Comparison of ENCODE assay signal across 16 cellular contexts in the genomic region with DNA sequence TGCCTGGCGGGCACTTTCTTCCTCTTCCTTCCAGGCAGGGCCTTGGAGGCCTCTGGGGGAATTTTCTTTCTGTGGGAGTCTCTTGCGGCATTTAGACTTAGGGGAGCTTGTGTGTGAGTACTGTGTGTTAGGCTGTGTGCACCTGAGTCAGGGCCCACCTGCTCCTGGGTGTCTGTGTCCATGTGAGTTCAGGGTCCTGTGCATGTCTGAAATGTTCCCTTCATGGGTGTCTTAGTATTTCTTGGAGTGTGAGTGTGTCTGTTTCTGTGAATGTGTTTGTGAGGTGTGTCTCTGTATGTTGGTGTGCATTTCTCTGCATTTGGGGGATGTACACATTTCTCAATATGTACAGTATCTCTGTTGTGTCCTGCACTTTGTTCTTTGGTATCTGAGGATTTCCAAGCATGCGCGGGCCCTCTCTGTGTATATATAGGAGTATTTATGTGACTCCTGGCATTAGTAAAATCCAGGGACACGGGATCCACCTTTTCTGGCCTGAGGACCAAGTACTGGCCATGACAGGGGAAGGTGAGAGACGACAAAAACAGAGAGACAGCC. TPM values are rescaled to one million over a fixed set of nuclear protein-coding genes. Genes with fewer than 3 reads are reported as not detected.
A peak's percentile ranks its signal among the peaks of the same experiment; 100 is the strongest.
DNase-seq lines count a peak whose midpoint lies in the region; ATAC-seq and TF ChIP-seq lines count a peak whose summit lies in the region.
"Had no signal": no experiment of that assay in that cellular context is flagged by ENCODE, and none has a peak within 500 bp of the region (broad histone marks: within the 10 kb centered on the region; RNA-seq: fewer than 3 reads in every experiment).

No MANE protein-coding gene starts in this region.

- H3K4me3 Mint-ChIP-seq in immature natural killer cell (peak overlapping the region; percentile 90 to 95 (median 94)), progenitor cell of endocrine pancreas (ENCODE audit: low read depth) (peak overlapping the region; percentile 25)

- TF ChIP-seq CTCF in LNCaP clone FGC (IDR thresholded peaks at IDR 0.05; ENCODE audit: control insufficient read depth, extremely low read depth, insufficient read depth): no peak
- TF ChIP-seq CTCF in progenitor cell of endocrine pancreas (IDR thresholded peaks at IDR 0.05; ENCODE audit: unreplicated experiment): no peak

- peak overlapping the region; percentile 32; the same call in 1 of the 2 replicates for H3K4me3 ChIP-seq in LNCaP clone FGC (ENCODE audit: low read depth, low read length)
- H3K4me3 ChIP-seq: left ventricle myocardium inferior had no signal

- peak; percentile 27 for DNase-seq in activated effector memory CD4-positive, alpha-beta T cell treated with anti-CD3 and anti-CD28 coated beads, Interleukin-2, amount 50 U/mL, for 16 hours
- DNase-seq in activated effector memory CD4-positive, alpha-beta T cell treated with Interleukin-2 at 50 U/mL for 16 hours: no peak
- no peak for DNase-seq in LNCaP clone FGC (ENCODE audit: low read depth)
- DNase-seq in immature natural killer cell: no peak
- DNase-seq in progenitor cell of endocrine pancreas (ENCODE audit: low spot score, unreplicated experiment): no peak
- no peak for DNase-seq in NCI-H146 treated with DMSO at 0.1 percent for 48 hours (lab: John Stamatoyannopoulos, UW; ENCODE audit: unreplicated experiment)
- DNase-seq in SKM-1 (lab: John Stamatoyannopoulos, UW; ENCODE audit: unreplicated experiment): no peak
- DNase-seq: ACHN; activated CD4-positive, alpha-beta T cell treated with anti-CD3 and anti-CD28 coated beads for 4 hours; GOT3; left ventricle myocardium inferior; NCI-H1436; Right ventricle myocardium superior; T-helper 2 cell had no signal

- H3K4me1 Mint-ChIP-seq in immature natural killer cell (peaks cover 38 to 47% of the 10 kb centered on the region in 2 donors), progenitor cell of endocrine pancreas (ENCODE audit: low read depth) (peaks cover 17% of the 10 kb centered on the region)

- H3K9me3 Mint-ChIP-seq in immature natural killer cell: no peaks in the 10 kb centered on the region
- H3K9me3 Mint-ChIP-seq in progenitor cell of endocrine pancreas (ENCODE audit: low read depth): no peaks in the 10 kb centered on the region

- peaks cover 0 to 10% (median 3%) of the 10 kb centered on the region in 3 donors for H3K36me3 Mint-ChIP-seq in immature natural killer cell
- H3K36me3 Mint-ChIP-seq in progenitor cell of endocrine pancreas (ENCODE audit: insufficient read depth): no peaks in the 10 kb centered on the region

- H3K27me3 Mint-ChIP-seq in immature natural killer cell (ENCODE audit: low read depth in 3 of 3) (peaks cover 5 to 12% (median 7%) of the 10 kb centered on the region in 3 donors), progenitor cell of endocrine pancreas (peaks cover 68% of the 10 kb centered on the region)

- ATAC-seq in GM19397 (IDR thresholded peaks at IDR 0.05; ENCODE audit: unreplicated experiment): no peak

- peak overlapping the region; percentile 40 to 92 (median 75) for H3K27ac Mint-ChIP-seq in immature natural killer cell
- no peak overlapping the region for H3K27ac Mint-ChIP-seq in progenitor cell of endocrine pancreas

RNA-seq across cellular contexts. Expression of a gene that starts 2.4 kb away (rescaled TPM):
- 1 to 10 TPM in 2 of 3 donors, not detected in 1; 1.3 to 1.8 TPM for polyA plus RNA-seq in immature natural killer cell
- 0.55 and 0.84 TPM in 2 replicates for total RNA-seq in progenitor cell of endocrine pancreas
- total RNA-seq: myocyte had no signal

RNA-seq across cellular contexts. Expression of a gene that starts 17.9 kb away (rescaled TPM):
- 1 to 10 TPM; 4.1 to 8.9 (median 4.9) TPM for polyA plus RNA-seq in immature natural killer cell
- total RNA-seq in progenitor cell of endocrine pancreas: 25.2 and 25.3 TPM in 2 replicates

RNA-seq across cellular contexts. Expression of a gene that starts 18.3 kb away (rescaled TPM):
- polyA plus RNA-seq in immature natural killer cell: 10 to 100 TPM; 11.1 to 31.8 (median 19.1) TPM
- total RNA-seq in progenitor cell of endocrine pancreas: 70.0 and 70.5 TPM in 2 replicates
